Comparison of ENCODE assay signal across 12 cellular contexts in genomic region chr4:119011607-119011988, GRCh38.
"Had no signal": no experiment of that assay in that cellular context is flagged by ENCODE, and none has a peak within 500 bp of the region (broad histone marks: within the 10 kb centered on the region; RNA-seq: fewer than 3 reads in every experiment).

No MANE protein-coding gene starts in this region.

- DNase-seq: activated CD4-positive, alpha-beta T cell treated with anti-CD3 and anti-CD28 coated beads, Interleukin-2, amount 50 U/mL, for 48 hours; activated gamma-delta T cell treated with Interleukin-2 at 50 U/mL for 16 hours; effector memory CD8-positive, alpha-beta T cell; kidney; stimulated activated naive CD8-positive, alpha-beta T cell treated with anti-CD3 and anti-CD28 coated beads, Interleukin-15, Interleukin-2, amounts not matched to agents 100 U/mL and 50 U/mL, for 24 hours had no signal

- H3K27ac ChIP-seq: cardiac muscle cell, SK-N-MC, skin epidermis, upper lobe of right lung had no signal

- H3K4me3 Mint-ChIP-seq: activated T-helper 1 cell treated with anti-CD3 and anti-CD28 coated beads, Interleukin-12 subunit alpha, Interleukin-12 subunit beta, Interleukin-2, Interleukin-4 antibody, amounts not matched to agents 30 ng/mL and 10 ng/mL and 1 ng/mL, durations not matched to agents 14 hours and 24 hours and 36 hours; effector memory CD8-positive, alpha-beta T cell; T-helper 2 cell treated with Interferon-gamma antibody and Interleukin-4, amounts not matched to agents 5 μg/mL and 100 μg/mL, for 36 hours had no signal

- H3K36me3 ChIP-seq: cardiac muscle cell, upper lobe of right lung had no signal

- H3K9me3 ChIP-seq: upper lobe of right lung had no signal

- H3K9me3 Mint-ChIP-seq: activated naive CD4-positive, alpha-beta T cell treated with anti-CD3 and anti-CD28 coated beads, Interleukin-2, amount 50 U/mL, for 72 hours; activated T-helper 1 cell treated with anti-CD3 and anti-CD28 coated beads, Interleukin-12 subunit alpha, Interleukin-12 subunit beta, Interleukin-2, Interleukin-4 antibody, amounts not matched to agents 30 ng/mL and 10 ng/mL and 1 ng/mL, durations not matched to agents 14 hours and 24 hours and 36 hours; T-helper 2 cell treated with Interferon-gamma antibody and Interleukin-4, amounts not matched to agents 5 μg/mL and 100 μg/mL, for 36 hours had no signal

- H3K36me3 Mint-ChIP-seq: activated naive CD4-positive, alpha-beta T cell treated with anti-CD3 and anti-CD28 coated beads, Interleukin-2, amount 50 U/mL, for 72 hours had no signal

- H3K27ac Mint-ChIP-seq: activated naive CD4-positive, alpha-beta T cell treated with anti-CD3 and anti-CD28 coated beads, Interleukin-2, amount 50 U/mL, for 72 hours; activated T-helper 1 cell treated with anti-CD3 and anti-CD28 coated beads, Interleukin-12 subunit alpha, Interleukin-12 subunit beta, Interleukin-2, Interleukin-4 antibody, amounts not matched to agents 30 ng/mL and 10 ng/mL and 1 ng/mL, durations not matched to agents 14 hours and 24 hours and 36 hours; effector memory CD8-positive, alpha-beta T cell; T-helper 2 cell treated with Interferon-gamma antibody and Interleukin-4, amounts not matched to agents 5 μg/mL and 100 μg/mL, for 36 hours had no signal

- H3K4me3 ChIP-seq: cardiac muscle cell, SK-N-MC, skin epidermis, upper lobe of right lung had no signal

- H3K27me3 ChIP-seq: cardiac muscle cell, upper lobe of right lung had no signal

- H3K4me1 ChIP-seq: upper lobe of right lung had no signal
